ENCODE assay signal across 19 cellular contexts in the genomic region with DNA sequence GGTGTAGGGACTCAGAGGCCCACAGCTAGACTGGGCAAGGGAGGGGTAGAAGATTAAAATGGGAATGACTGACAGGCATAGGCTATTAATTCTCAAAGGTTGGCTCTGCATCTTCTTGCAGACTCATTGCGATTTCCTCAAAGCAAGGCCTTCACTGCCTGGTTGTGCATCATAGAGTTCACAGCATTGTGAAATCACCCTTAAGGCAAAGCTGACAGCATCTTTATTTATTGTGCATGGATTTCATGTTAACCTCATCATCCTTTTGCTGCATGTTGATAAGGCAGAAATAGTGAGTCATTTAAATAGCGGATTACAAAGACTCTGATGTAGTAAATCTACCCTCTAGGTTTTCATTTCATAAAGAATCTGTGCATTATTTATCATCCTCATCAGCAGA. TPM values are rescaled to one million over a fixed set of nuclear protein-coding genes. Genes with fewer than 3 reads are reported as not detected.
A peak's percentile ranks its signal among the peaks of the same experiment; 100 is the strongest.
DNase-seq lines count a peak whose midpoint lies in the region; ATAC-seq, FAIRE-seq and TF ChIP-seq lines count a peak whose summit lies in the region.
"Had no signal": no experiment of that assay in that cellular context is flagged by ENCODE, and none has a peak within 500 bp of the region (broad histone marks: within the 10 kb centered on the region; RNA-seq: fewer than 3 reads in every experiment).

No MANE protein-coding gene starts in this region.

- H3K9me3 Mint-ChIP-seq in astrocyte (ENCODE audit: unreplicated experiment) = no peaks in the 10 kb centered on the region
- H3K9me3 Mint-ChIP-seq: IgD-negative memory B cell had no signal

- POLR2A ChIA-PET in BJ (lab: Charles Lee) = no interaction called here

- peaks cover 16% of the 10 kb centered on the region for H3K27me3 Mint-ChIP-seq in astrocyte (ENCODE audit: low read depth, unreplicated experiment)
- H3K27me3 Mint-ChIP-seq: CD4-positive, CD25-positive, alpha-beta regulatory T cell had no signal

- no peaks in the 10 kb centered on the region for H3K79me2 ChIP-seq in astrocyte (ENCODE audit: insufficient read depth, low read length)

- H3K4me2 ChIP-seq in astrocyte (ENCODE audit: low read length) = no peak overlapping the region

- TF ChIP-seq CTCF in BJ (IDR thresholded peaks at IDR 0.05; ENCODE audit: insufficient read depth, low read depth, low read length) (no peak), astrocyte (IDR thresholded peaks at IDR 0.05; ENCODE audit: insufficient read depth, low read depth, low read length) (no peak)

- peaks cover 29% of the 10 kb centered on the region for H3K4me1 Mint-ChIP-seq in astrocyte (ENCODE audit: low read depth, unreplicated experiment)
- H3K4me1 Mint-ChIP-seq: CD4-positive, CD25-positive, alpha-beta regulatory T cell; IgD-negative memory B cell; naive thymus-derived CD8-positive, alpha-beta T cell had no signal

- no peak overlapping the region for H3K27ac Mint-ChIP-seq in astrocyte (ENCODE audit: unreplicated experiment)
- H3K27ac Mint-ChIP-seq: activated naive CD8-positive, alpha-beta T cell; CD4-positive, CD25-positive, alpha-beta regulatory T cell; IgD-negative memory B cell; naive thymus-derived CD8-positive, alpha-beta T cell had no signal

- DNase-seq in BJ (ENCODE audit: low read depth) (peak; percentile 89), HTR-8/SVneo (ENCODE audit: insufficient read length, low spot score) (peak; percentile 77), astrocyte (ENCODE audit: low read depth) (peak; percentile 91), iris pigment epithelial cell (ENCODE audit: low read depth) (peak; percentile 97), DMS114 treated with DMSO at 0.1 percent for 48 hours (lab: John Stamatoyannopoulos, UW; ENCODE audit: unreplicated experiment) (no peak)
- no peak for DNase-seq in activated CD8-positive, alpha-beta memory T cell treated with anti-CD3 and anti-CD28 coated beads, Interleukin-2, amount 50 U/mL, for 48 hours
- no peak for DNase-seq in stimulated activated CD4-positive, alpha-beta T cell treated with anti-CD3 and anti-CD28 coated beads, Interleukin-15, amount 100 ng/mL, for 24 hours
- DNase-seq: CD4-positive, CD25-positive, alpha-beta regulatory T cell; cortex of kidney; GF-D8; naive thymus-derived CD8-positive, alpha-beta T cell; NCI-H1694 treated with DMSO at 0.1 percent for 48 hours; NCI-H774; stomach had no signal

- H4K20me1 ChIP-seq in astrocyte (ENCODE audit: insufficient read depth, low read length) = no peaks in the 10 kb centered on the region

- H3K4me1 ChIP-seq in astrocyte (ENCODE audit: insufficient read depth, low read length) = peaks cover 24% of the 10 kb centered on the region

- H3K27me3 ChIP-seq in BJ (ENCODE audit: control insufficient read depth, insufficient read depth, low read length) (no peaks in the 10 kb centered on the region), astrocyte (ENCODE audit: insufficient read depth, low read length) (no peaks in the 10 kb centered on the region)

- CTCF ChIA-PET in BJ (lab: Yijun Ruan, JAX) = interaction anchor here (0.9 to 1.2 kb wide), 2 partner anchors 9 to 11 kb away, joined by 3 to 4 read pairs; no protein-coding TSS in a partner anchor

- H3K4me3 Mint-ChIP-seq in astrocyte (ENCODE audit: unreplicated experiment) = no peak overlapping the region
- H3K4me3 Mint-ChIP-seq: activated naive CD8-positive, alpha-beta T cell; CD4-positive, CD25-positive, alpha-beta regulatory T cell; IgD-negative memory B cell; naive thymus-derived CD8-positive, alpha-beta T cell had no signal

- FAIRE-seq in HTR-8/SVneo (lab: Jason Lieb, UNC) (peak; percentile 23), astrocyte (lab: Jason Lieb, UNC) (peak; percentile 65)

- H3K9ac ChIP-seq in astrocyte (ENCODE audit: low read length) = no peak overlapping the region

- H3K9me3 ChIP-seq in astrocyte (ENCODE audit: insufficient read depth, low read depth, low read length) = no peaks in the 10 kb centered on the region
- H3K9me3 ChIP-seq: stomach had no signal

- H3K36me3 Mint-ChIP-seq in astrocyte (ENCODE audit: low read depth, unreplicated experiment) = no peaks in the 10 kb centered on the region
- H3K36me3 Mint-ChIP-seq: activated naive CD8-positive, alpha-beta T cell; CD4-positive, CD25-positive, alpha-beta regulatory T cell; IgD-negative memory B cell; naive thymus-derived CD8-positive, alpha-beta T cell had no signal

- H3K36me3 ChIP-seq in BJ (ENCODE audit: control insufficient read depth, insufficient read depth, low read length) (no peaks in the 10 kb centered on the region), astrocyte (ENCODE audit: insufficient read depth, low read length) (no peaks in the 10 kb centered on the region)
- H3K36me3 ChIP-seq: stomach had no signal

- ATAC-seq in HG03354 (IDR thresholded peaks at IDR 0.05; ENCODE audit: poor library complexity, severe bottlenecking, unreplicated experiment) = no peak
- ATAC-seq: naive thymus-derived CD8-positive, alpha-beta T cell; sciatic nerve had no signal

- H3K27ac ChIP-seq in astrocyte (ENCODE audit: low read depth, low read length) = no peak overlapping the region
- H3K27ac ChIP-seq: stomach, VCaP had no signal

- no peak overlapping the region for H2AFZ ChIP-seq in astrocyte (ENCODE audit: low read depth, low read length)

- no peak overlapping the region for H3K4me3 ChIP-seq in BJ (ENCODE audit: low read depth, low read length)
- no peak overlapping the region for H3K4me3 ChIP-seq in astrocyte (ENCODE audit: insufficient read depth, low read depth, low read length)
- H3K4me3 ChIP-seq: stomach had no signal

RNA-seq across cellular contexts. Expression of a gene that starts 13.6 kb away (rescaled TPM):
- polyA plus RNA-seq in BJ (2011; rRNA removed) = 7.8 and 8.7 TPM in 2 replicates
- polyA minus RNA-seq in BJ (2011; rRNA and poly(A)+ RNA removed) = 6.4 and 14.0 TPM in 2 replicates
- 58.1 and 61.3 TPM in 2 replicates for total RNA-seq in astrocyte
- total RNA-seq: naive thymus-derived CD8-positive, alpha-beta T cell had no signal
- polyA plus RNA-seq: naive thymus-derived CD8-positive, alpha-beta T cell had no signal

Comparison
In these comparisons a context has a peak if more than half of its experiments do, and no peak if none do; other contexts are left out.
1. DNase-seq: peak in BJ (single experiment), HTR-8/SVneo (single experiment), astrocyte (single experiment) and iris pigment epithelial cell (single experiment); none in DMS114 treated with DMSO at 0.1 percent for 48 hours (single experiment), activated CD8-positive, alpha-beta memory T cell treated with anti-CD3 and anti-CD28 coated beads, Interleukin-2, amount 50 U/mL, for 48 hours (single experiment) and stimulated activated CD4-positive, alpha-beta T cell treated with anti-CD3 and anti-CD28 coated beads, Interleukin-15, amount 100 ng/mL, for 24 hours (single experiment).